ENCODE assay signal across 19 cellular contexts in the genomic region with DNA sequence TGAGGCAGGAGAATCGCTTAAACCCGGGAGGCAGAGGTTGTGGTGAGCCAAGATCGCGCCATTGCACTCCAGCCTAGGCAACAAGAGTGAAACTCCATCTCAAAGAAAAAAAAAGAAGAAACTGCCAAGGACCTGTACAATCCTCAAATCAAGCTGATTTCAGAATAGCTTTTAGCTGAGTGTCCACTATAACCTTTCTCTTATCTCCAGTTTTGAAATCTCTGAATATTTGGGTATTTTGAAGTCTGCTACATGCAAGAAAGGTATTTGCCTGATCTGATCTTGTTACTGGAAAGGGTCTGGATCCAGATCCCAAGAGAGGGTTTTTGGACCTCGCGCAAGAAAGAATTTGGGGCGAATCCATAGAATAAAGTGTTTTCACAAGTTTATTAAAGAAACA. TPM values are rescaled to one million over a fixed set of nuclear protein-coding genes. Genes with fewer than 3 reads are reported as not detected.
DNase-seq lines count a peak whose midpoint lies in the region; ATAC-seq and TF ChIP-seq lines count a peak whose summit lies in the region.
"Had no signal": no experiment of that assay in that cellular context is flagged by ENCODE, and none has a peak within 500 bp of the region (broad histone marks: within the 10 kb centered on the region; RNA-seq: fewer than 3 reads in every experiment).

No MANE protein-coding gene starts in this region.

- H3K4me1 Mint-ChIP-seq in CD8-positive, alpha-beta T cell (ENCODE audit: low read depth), result no peaks in the 10 kb centered on the region
- H3K4me1 Mint-ChIP-seq in T-helper 17 cell, result no peaks in the 10 kb centered on the region
- H3K4me1 Mint-ChIP-seq: CD14-positive monocyte; CD4-positive, alpha-beta memory T cell; CD4-positive, CD25-positive, alpha-beta regulatory T cell had no signal

- H3K4me2 ChIP-seq in smooth muscle cell, result no peak overlapping the region
- H3K4me2 ChIP-seq: BLaER1 had no signal

- no peaks in the 10 kb centered on the region for H3K9me3 ChIP-seq in CD8-positive, alpha-beta T cell (ENCODE audit: low read length)
- H3K9me3 ChIP-seq in T-helper 17 cell (ENCODE audit: control insufficient read depth, low read length, poor library complexity, severe bottlenecking) (no peaks in the 10 kb centered on the region), smooth muscle cell (replicated peaks; ENCODE audit: low read depth) (no peaks in the 10 kb centered on the region), ascending aorta (no peaks in the 10 kb centered on the region)
- H3K9me3 ChIP-seq: BE2C, BLaER1, Caco-2 had no signal

- no peak overlapping the region for H2AFZ ChIP-seq in smooth muscle cell (ENCODE audit: low read depth)

- ATAC-seq in CD8-positive, alpha-beta T cell, result no peak
- ATAC-seq in T-helper 17 cell (no peak), GM19023 (IDR thresholded peaks at IDR 0.05; ENCODE audit: unreplicated experiment) (no peak)

- no peaks in the 10 kb centered on the region for H4K20me1 ChIP-seq in smooth muscle cell (ENCODE audit: low read depth)
- H4K20me1 ChIP-seq: BLaER1 had no signal

- H3K9me3 Mint-ChIP-seq in CD8-positive, alpha-beta T cell, result no peaks in the 10 kb centered on the region
- H3K9me3 Mint-ChIP-seq: CD14-positive monocyte; CD4-positive, alpha-beta memory T cell; CD4-positive, CD25-positive, alpha-beta regulatory T cell had no signal

- H3K27me3 Mint-ChIP-seq in CD8-positive, alpha-beta T cell (ENCODE audit: low read depth), result no peaks in the 10 kb centered on the region
- H3K27me3 Mint-ChIP-seq in T-helper 17 cell, result no peaks in the 10 kb centered on the region
- H3K27me3 Mint-ChIP-seq: CD4-positive, alpha-beta memory T cell; CD4-positive, CD25-positive, alpha-beta regulatory T cell had no signal

- H3K4me1 ChIP-seq in CD8-positive, alpha-beta T cell (ENCODE audit: insufficient read depth, low read length), result no peaks in the 10 kb centered on the region
- no peaks in the 10 kb centered on the region for H3K4me1 ChIP-seq in smooth muscle cell (ENCODE audit: low read depth)
- H3K4me1 ChIP-seq in ascending aorta, result no peaks in the 10 kb centered on the region
- H3K4me1 ChIP-seq: BLaER1, Caco-2 had no signal

- no peak overlapping the region for H3K9ac ChIP-seq in smooth muscle cell (ENCODE audit: low read depth)
- H3K9ac ChIP-seq: BLaER1 had no signal

- H3K36me3 ChIP-seq in CD8-positive, alpha-beta T cell (ENCODE audit: insufficient read depth, low read length), result peaks cover 44% of the 10 kb centered on the region
- H3K36me3 ChIP-seq in smooth muscle cell (ENCODE audit: low read depth) (peaks cover 25% of the 10 kb centered on the region), ascending aorta (peaks cover 77 to 94% of the 10 kb centered on the region in 2 donors)

- no peak for TF ChIP-seq CTCF in CD8-positive, alpha-beta T cell (IDR thresholded peaks at IDR 0.05)
- TF ChIP-seq CTCF in smooth muscle cell (IDR thresholded peaks at IDR 0.05; ENCODE audit: borderline replicate concordance, insufficient read depth, poor library complexity, severe bottlenecking), result no peak
- no peak for TF ChIP-seq CTCF in ascending aorta (IDR thresholded peaks at IDR 0.05)

- intact Hi-C loops in CD8-positive, alpha-beta T cell (cut with DNase I, micrococcal nuclease), result no loop called here
- intact Hi-C loops in ascending aorta (cut with DNase I), result no loop called here

- CTCF ChIA-PET in CD8-positive, alpha-beta T cell (lab: Charles Lee), result no interaction called here

- no peak overlapping the region for H3K4me3 ChIP-seq in CD8-positive, alpha-beta T cell (ENCODE audit: low read depth, low read length)
- H3K4me3 ChIP-seq in smooth muscle cell (no peak overlapping the region), ascending aorta (no peak overlapping the region)
- H3K4me3 ChIP-seq: BLaER1 had no signal

- peak overlapping the region; percentile 41 for H3K27ac Mint-ChIP-seq in CD8-positive, alpha-beta T cell
- peak overlapping the region; percentile 19 for H3K27ac Mint-ChIP-seq in T-helper 17 cell
- H3K27ac Mint-ChIP-seq: CD14-positive monocyte had no signal

- H3K79me2 ChIP-seq in smooth muscle cell (ENCODE audit: low read depth), result no peaks in the 10 kb centered on the region

- 99% methylated on average over 7 of the region's 7 CpGs for WGBS in smooth muscle cell (ENCODE audit: low lambda C conversion rate)

- POLR2A ChIA-PET in CD8-positive, alpha-beta T cell (lab: Charles Lee), result no interaction called here

- peaks cover 87% of the 10 kb centered on the region for H3K36me3 Mint-ChIP-seq in CD8-positive, alpha-beta T cell
- H3K36me3 Mint-ChIP-seq in T-helper 17 cell (ENCODE audit: low read depth), result peaks cover under 1% of the 10 kb centered on the region

- H3K4me3 Mint-ChIP-seq in CD8-positive, alpha-beta T cell, result no peak overlapping the region
- H3K4me3 Mint-ChIP-seq in T-helper 17 cell, result no peak overlapping the region
- H3K4me3 Mint-ChIP-seq: CD14-positive monocyte; CD4-positive, alpha-beta memory T cell; CD4-positive, CD25-positive, alpha-beta regulatory T cell had no signal

- no peak overlapping the region for H3K27ac ChIP-seq in CD8-positive, alpha-beta T cell (ENCODE audit: low read depth, low read length)
- H3K27ac ChIP-seq in epithelial cell of prostate (peak overlapping the region; percentile 26), smooth muscle cell (ENCODE audit: low read depth) (peak overlapping the region; percentile 77), ascending aorta (no peak overlapping the region)
- H3K27ac ChIP-seq: BLaER1 had no signal

- DNase-seq in CD8-positive, alpha-beta T cell, result no peak
- DNase-seq in T-helper 17 cell, result no peak
- no peak for DNase-seq in epithelial cell of prostate (ENCODE audit: low read depth, low spot score)
- DNase-seq in smooth muscle cell (lab: John Stamatoyannopoulos, UW; ENCODE audit: unreplicated experiment), result no peak
- no peak for DNase-seq in stimulated activated CD4-positive, alpha-beta T cell treated with anti-CD3 and anti-CD28 coated beads, Interleukin-12 subunit alpha, Interleukin-12 subunit beta, amount 100 ng/mL, for 4 hours
- DNase-seq in ascending aorta (ENCODE audit: low spot score in 2 of 2), result no peak
- DNase-seq: 8988T; ACHN; BE2C; C1 segment of cervical spinal cord; Caco-2; Calu3; CD4-positive, alpha-beta memory T cell; CD4-positive, CD25-positive, alpha-beta regulatory T cell; DMS79 treated with DMSO at 0.1 percent for 48 hours; GF-D8 had no signal

- no peaks in the 10 kb centered on the region for H3K27me3 ChIP-seq in CD8-positive, alpha-beta T cell (ENCODE audit: insufficient read depth, low read length)
- no peaks in the 10 kb centered on the region for H3K27me3 ChIP-seq in smooth muscle cell (ENCODE audit: low read depth)
- no peaks in the 10 kb centered on the region for H3K27me3 ChIP-seq in ascending aorta
- H3K27me3 ChIP-seq: BE2C, BLaER1 had no signal

- H3F3A ChIP-seq in smooth muscle cell (ENCODE audit: low read depth), result peaks cover 33% of the 10 kb centered on the region

RNA-seq across cellular contexts. Expression of a gene that starts 19.1 kb away (rescaled TPM):
- 10 to 100 TPM; 32.8 to 35.2 TPM for total RNA-seq in CD8-positive, alpha-beta T cell
- 10 to 100 TPM; 37.0 to 39.6 TPM for total RNA-seq in T-helper 17 cell
- 78.1 and 85.6 TPM in 2 replicates for total RNA-seq in smooth muscle cell
- polyA plus RNA-seq in smooth muscle cell, result 68.9 and 88.0 TPM in 2 replicates
- total RNA-seq in ascending aorta, result 44.1 TPM

RNA-seq across cellular contexts. Expression of a gene that starts 39.8 kb away (rescaled TPM):
- total RNA-seq in CD8-positive, alpha-beta T cell, result 10 to 100 TPM; 22.4 to 23.2 TPM
- 10 to 100 TPM; 19.1 to 23.8 TPM for total RNA-seq in T-helper 17 cell
- 57.1 and 58.0 TPM in 2 replicates for total RNA-seq in smooth muscle cell
- 42.0 and 43.5 TPM in 2 replicates for polyA plus RNA-seq in smooth muscle cell
- 29.3 TPM for total RNA-seq in ascending aorta

RNA-seq across cellular contexts. Expression of a gene that starts 40.1 kb away (rescaled TPM):
- 10 to 100 TPM; 82.6 to 87.2 TPM for total RNA-seq in CD8-positive, alpha-beta T cell
- total RNA-seq in T-helper 17 cell (100 to 1,000 TPM; 109 to 118 TPM), smooth muscle cell (68.7 and 104 TPM in 2 replicates), ascending aorta (32.6 TPM)
- polyA plus RNA-seq in smooth muscle cell, result 58.1 and 82.1 TPM in 2 replicates

RNA-seq across cellular contexts. Expression of a gene that starts 58.5 kb away (rescaled TPM):
- 1 to 10 TPM in 1 of 2 experiments, under 1 TPM in 1; 0.47 to 1.1 TPM for total RNA-seq in CD8-positive, alpha-beta T cell
- total RNA-seq in T-helper 17 cell, result under 1 TPM; 0.16 to 0.75 TPM
- 0.81 TPM in 1 of 2 replicates, not detected in the other for total RNA-seq in smooth muscle cell
- polyA plus RNA-seq in smooth muscle cell, result 0.33 and 0.59 TPM in 2 replicates
- total RNA-seq in ascending aorta, result 0.21 TPM
- total RNA-seq: CD4-positive, CD25-positive, alpha-beta regulatory T cell had no signal

Comparison
In these comparisons a context has a peak if more than half of its experiments do, and no peak if none do; other contexts are left out.
1. H3K27ac ChIP-seq: peak in epithelial cell of prostate (single experiment) and smooth muscle cell (single experiment); none in CD8-positive, alpha-beta T cell (single experiment) and ascending aorta (0 of 2).